ENCODE assay signal across 8 cellular contexts in the genomic region with DNA sequence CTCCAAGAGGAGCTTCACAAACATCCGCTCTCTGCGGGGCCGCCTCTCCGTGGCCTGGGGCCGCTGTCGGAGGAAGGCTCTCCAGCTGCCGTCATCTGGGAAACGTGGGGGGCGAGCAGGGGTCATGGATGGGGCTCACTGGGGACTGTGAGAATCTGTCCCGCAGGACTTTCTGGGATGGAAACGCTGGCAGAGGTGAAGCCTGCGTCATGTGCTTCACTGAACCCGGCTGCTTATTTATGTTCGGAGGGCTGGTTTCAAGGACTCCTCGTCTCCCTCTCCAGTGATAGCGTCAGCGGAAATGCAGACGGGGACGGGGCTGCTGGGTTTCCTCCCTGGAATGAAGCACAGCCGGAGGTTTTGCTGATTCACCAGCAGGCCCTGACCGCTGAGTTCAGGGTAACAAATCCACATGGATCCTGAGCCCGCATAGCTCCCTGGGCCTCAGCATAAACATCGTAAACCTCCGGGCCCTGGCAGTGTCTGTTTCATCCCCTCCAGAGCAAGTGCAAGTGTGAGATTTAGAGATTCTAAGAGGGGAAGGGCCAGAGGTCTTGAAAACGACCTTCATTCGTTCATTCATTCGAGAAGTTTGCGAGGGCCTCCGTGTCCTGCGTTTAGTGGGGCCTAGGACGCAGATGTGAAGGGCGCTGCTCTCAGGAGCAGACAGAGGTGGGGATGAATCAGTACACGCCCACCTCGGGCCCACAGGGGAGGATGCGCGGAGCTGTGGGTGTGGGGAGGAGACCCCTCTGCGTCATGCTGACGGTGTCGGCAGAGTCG. TPM values are rescaled to one million over a fixed set of nuclear protein-coding genes. Genes with fewer than 3 reads are reported as not detected.
A peak's percentile ranks its signal among the peaks of the same experiment; 100 is the strongest.
DNase-seq lines count a peak whose midpoint lies in the region; FAIRE-seq and TF ChIP-seq lines count a peak whose summit lies in the region.

No MANE protein-coding gene starts in this region.

- H3K4me3 Mint-ChIP-seq in astrocyte (ENCODE audit: unreplicated experiment): peak overlapping the region; percentile 54

- DNase-seq in H7 (peak; percentile 80), astrocyte (ENCODE audit: low read depth) (peak; percentile 99), NCI-H1105 treated with DMSO at 0.1 percent for 48 hours (lab: John Stamatoyannopoulos, UW) (no peak), SIG-M5 (lab: John Stamatoyannopoulos, UW) (no peak), NCI-H2171 (lab: John Stamatoyannopoulos, UW) (no peak), SKM-1 treated with dmso at 0.1 percent for 144 hours (lab: John Stamatoyannopoulos, UW; ENCODE audit: unreplicated experiment) (no peak)

- peak overlapping the region; percentile 15 for H2AFZ ChIP-seq in astrocyte (ENCODE audit: low read depth, low read length)

- H3K9me3 ChIP-seq in astrocyte (ENCODE audit: insufficient read depth, low read depth, low read length) (no peaks in the 10 kb centered on the region), iPS-20b (ENCODE audit: insufficient read depth, low read depth, low read length) (no peaks in the 10 kb centered on the region)

- H3K27ac Mint-ChIP-seq in astrocyte (ENCODE audit: unreplicated experiment): peak overlapping the region; percentile 86

- H3K4me1 ChIP-seq in astrocyte (ENCODE audit: insufficient read depth, low read length): peaks cover 49% of the 10 kb centered on the region
- H3K4me1 ChIP-seq in iPS-20b (ENCODE audit: insufficient read depth, low read length): peaks cover 14% of the 10 kb centered on the region; the same call in 1 of the 2 replicates

- H3K36me3 ChIP-seq in H7 (replicated peaks; ENCODE audit: control insufficient read depth, insufficient read depth, low read length) (no peaks in the 10 kb centered on the region), astrocyte (ENCODE audit: insufficient read depth, low read length) (no peaks in the 10 kb centered on the region), iPS-20b (ENCODE audit: insufficient read depth, low read depth, low read length) (no peaks in the 10 kb centered on the region)

- FAIRE-seq in astrocyte (lab: Jason Lieb, UNC): peak; percentile 17

- no peak for TF ChIP-seq CTCF in astrocyte (IDR thresholded peaks at IDR 0.05; ENCODE audit: insufficient read depth, low read depth, low read length)

- peaks cover 19% of the 10 kb centered on the region for H3K36me3 Mint-ChIP-seq in astrocyte (ENCODE audit: low read depth, unreplicated experiment)

- H3K27me3 ChIP-seq in H7 (ENCODE audit: control insufficient read depth, insufficient read depth, low read length): no peaks in the 10 kb centered on the region
- H3K27me3 ChIP-seq in astrocyte (ENCODE audit: insufficient read depth, low read length): no peaks in the 10 kb centered on the region
- H3K27me3 ChIP-seq in iPS-20b (ENCODE audit: insufficient read depth, low read length): no peaks in the 10 kb centered on the region

- peaks cover 62% of the 10 kb centered on the region for H3K4me1 Mint-ChIP-seq in astrocyte (ENCODE audit: low read depth, unreplicated experiment)

- peak overlapping the region; percentile 58 for H3K4me2 ChIP-seq in astrocyte (ENCODE audit: low read length)

- peaks cover 2% of the 10 kb centered on the region for H3K9me3 Mint-ChIP-seq in astrocyte (ENCODE audit: unreplicated experiment)

- H3K9ac ChIP-seq in astrocyte (ENCODE audit: low read length): peak overlapping the region; percentile 88
- peak overlapping the region; percentile 35; the same call in 1 of the 2 replicates for H3K9ac ChIP-seq in iPS-20b (ENCODE audit: low read depth, low read length)

- H4K20me1 ChIP-seq in astrocyte (ENCODE audit: insufficient read depth, low read length): no peaks in the 10 kb centered on the region

- no peaks in the 10 kb centered on the region for H3K27me3 Mint-ChIP-seq in astrocyte (ENCODE audit: low read depth, unreplicated experiment)

- peak overlapping the region; percentile 98 for H3K27ac ChIP-seq in astrocyte (ENCODE audit: low read depth, low read length)
- no peak overlapping the region for H3K27ac ChIP-seq in iPS-20b (ENCODE audit: low read length)
- H3K27ac ChIP-seq in skin epidermis: peak overlapping the region; percentile 22 to 92 (median 77)

- H3K79me2 ChIP-seq in astrocyte (ENCODE audit: insufficient read depth, low read length): peaks cover 30% of the 10 kb centered on the region

- no peak overlapping the region for H3K4me3 ChIP-seq in H7 (ENCODE audit: insufficient read depth, low read depth, low read length)
- peak overlapping the region; percentile 6 for H3K4me3 ChIP-seq in astrocyte (ENCODE audit: insufficient read depth, low read depth, low read length)
- H3K4me3 ChIP-seq in iPS-20b (ENCODE audit: low read length): no peak overlapping the region
- H3K4me3 ChIP-seq in skin epidermis: no peak overlapping the region

RNA-seq across cellular contexts. Expression of a gene that starts 7.0 kb away (rescaled TPM):
- 25.4 and 26.9 TPM in 2 replicates for total RNA-seq in H7 (2014; rRNA removed; shearing (Covaris generic))
- 109 and 119 TPM in 2 replicates for total RNA-seq in astrocyte

Comparison
In these comparisons a context has a peak if more than half of its experiments do, and no peak if none do; other contexts are left out.
1. DNase-seq: peak in H7 (single experiment) and astrocyte (single experiment); none in NCI-H1105 treated with DMSO at 0.1 percent for 48 hours (single experiment), SIG-M5 (single experiment), NCI-H2171 (single experiment) and SKM-1 treated with dmso at 0.1 percent for 144 hours (single experiment).